In genomic region chr14:60637490-60638452, GRCh38 we compare ENCODE assay signal across 10 cellular contexts. TPM values are rescaled to one million over a fixed set of nuclear protein-coding genes. Genes with fewer than 3 reads are reported as not detected.
DNase-seq lines count a peak whose midpoint lies in the region; ATAC-seq, FAIRE-seq and TF ChIP-seq lines count a peak whose summit lies in the region.
"Had no signal": no experiment of that assay in that cellular context is flagged by ENCODE, and none has a peak within 500 bp of the region (broad histone marks: within the 10 kb centered on the region; RNA-seq: fewer than 3 reads in every experiment).

No MANE protein-coding gene starts in this region.

- no TSS peak for BruUV-seq in HepG2 (replicated peaks; lab: Mats Ljungman, UMichigan)

- H3K27ac ChIP-seq in HepG2 (ENCODE audit: extremely low read length, insufficient read depth, low read length) (no peak overlapping the region), tibial artery (peak overlapping the region; percentile 49 to 51), colonic mucosa (no peak overlapping the region), vagina (no peak overlapping the region)
- H3K27ac ChIP-seq: C4-2B had no signal

- FAIRE-seq in HepG2 (lab: Jason Lieb, UNC), result no peak

- no peak overlapping the region for H3K4me2 ChIP-seq in HepG2 (ENCODE audit: low read depth, low read length)

- H3K27ac Mint-ChIP-seq in central memory CD8-positive, alpha-beta T cell (ENCODE audit: low read depth), result no peak overlapping the region

- intact Hi-C loops in HepG2 (cut with micrococcal nuclease; ENCODE audit: unreplicated experiment) (no loop called here), tibial artery (cut with DNase I; ENCODE audit: low total_unique reads) (loop anchor here (10.0 kb wide), 1 partner anchor 557 kb away; no protein-coding TSS in a partner anchor), colonic mucosa (cut with DNase I) (no loop called here), vagina (cut with DNase I) (no loop called here)

- TF ChIP-seq EP300 in HepG2 (IDR thresholded peaks at IDR 0.05; ENCODE audit: low read depth in 2 of 2, low read length in 2 of 2) (no peak), HepG2 (CRISPR knock-in tag; IDR thresholded peaks at IDR 0.05; ENCODE audit: borderline replicate concordance) (no peak)

- POLR2A ChIA-PET in HepG2 (lab: Yijun Ruan, JAX), result no interaction called here

- H3K36me3 ChIP-seq in HepG2 (replicated peaks in 1 of 2; ENCODE audit: control insufficient read depth in 1 of 2, insufficient read depth in 2 of 2, low read length in 2 of 2), result no peaks in the 10 kb centered on the region
- peaks cover 0 to 4% (median 0%) of the 10 kb centered on the region in 3 donors for H3K36me3 ChIP-seq in tibial artery
- no peaks in the 10 kb centered on the region for H3K36me3 ChIP-seq in colonic mucosa
- H3K36me3 ChIP-seq in vagina, result no peaks in the 10 kb centered on the region

- ATAC-seq in activated T-cell treated with anti-CD3 and anti-CD28 coated beads, Interleukin-2, amount 50 U/mL, for 4 hours, result peak; percentile 35 to 38
- no peak for ATAC-seq in central memory CD8-positive, alpha-beta T cell (replicated peaks; ENCODE audit: extremely low read depth, poor library complexity, severe bottlenecking)
- ATAC-seq in HepG2, result no peak; the same call in 2 of the 3 replicates

- no peak overlapping the region for H2AFZ ChIP-seq in HepG2 (ENCODE audit: low read length)

- no peaks in the 10 kb centered on the region for H3K9me3 ChIP-seq in HepG2 (ENCODE audit: low read length)
- H3K9me3 ChIP-seq in tibial artery, result no peaks in the 10 kb centered on the region
- no peaks in the 10 kb centered on the region for H3K9me3 ChIP-seq in colonic mucosa
- no peaks in the 10 kb centered on the region for H3K9me3 ChIP-seq in vagina

- TF ChIP-seq POLR2A in HepG2 (IDR thresholded peaks at IDR 0.05; ENCODE audit: insufficient read depth in 1 of 2, low read depth in 2 of 2, low read length in 2 of 2) (no peak), vagina (IDR thresholded peaks at IDR 0.05) (no peak)

- TF ChIP-seq RAD21 in HepG2 (CRISPR knock-in tag; IDR thresholded peaks at IDR 0.05), result no peak

- TF ChIP-seq CTCF in HepG2 (CRISPR knock-in tag; IDR thresholded peaks at IDR 0.05) (no peak), tibial artery (IDR thresholded peaks at IDR 0.05) (no peak), colonic mucosa (IDR thresholded peaks at IDR 0.05) (no peak), vagina (IDR thresholded peaks at IDR 0.05) (no peak)

- H3K4me1 ChIP-seq in HepG2 (ENCODE audit: insufficient read depth, low read length), result no peaks in the 10 kb centered on the region
- H3K4me1 ChIP-seq in tibial artery, result peaks cover 0 to 33% (median 18%) of the 10 kb centered on the region in 4 donors
- no peaks in the 10 kb centered on the region for H3K4me1 ChIP-seq in colonic mucosa
- H3K4me1 ChIP-seq in vagina, result peaks cover 19% of the 10 kb centered on the region

- H3K4me3 Mint-ChIP-seq in activated T-cell treated with anti-CD3 and anti-CD28 coated beads, Interleukin-2, amount 50 U/mL, for 4 hours, result no peak overlapping the region
- peak overlapping the region; percentile 52 for H3K4me3 Mint-ChIP-seq in central memory CD8-positive, alpha-beta T cell

- no peaks in the 10 kb centered on the region for H3K79me2 ChIP-seq in HepG2 (ENCODE audit: insufficient read depth, low read length)

- CTCF ChIA-PET in HepG2 (lab: Yijun Ruan, JAX; ENCODE audit: low intra/inter-chr PET ratio, low total read pairs), result no interaction called here

- 94% methylated on average over 27 of the region's 55 CpGs for WGBS in HepG2 (ENCODE audit: low lambda C conversion rate)

- H3K27me3 ChIP-seq in HepG2 (ENCODE audit: control insufficient read depth in 1 of 2, insufficient read depth in 2 of 2, low read length in 2 of 2) (no peaks in the 10 kb centered on the region), tibial artery (peaks cover 0 to 10% of the 10 kb centered on the region in 2 donors), colonic mucosa (peaks cover 70% of the 10 kb centered on the region), vagina (no peaks in the 10 kb centered on the region)

- DNase-seq in activated T-cell treated with anti-CD3 and anti-CD28 coated beads, Interleukin-2, amount 50 U/mL, for 4 hours, result no peak
- DNase-seq in activated T-cell treated with anti-CD3 and anti-CD28 coated beads for 4 hours, result no peak
- no peak for DNase-seq in central memory CD8-positive, alpha-beta T cell (ENCODE audit: low spot score in 2 of 2)
- DNase-seq in HepG2 (ENCODE audit: low spot score), result no peak
- no peak for DNase-seq in tibial artery
- DNase-seq in colonic mucosa, result no peak
- no peak for DNase-seq in vagina (ENCODE audit: extremely low spot score in 2 of 2)
- no peak for DNase-seq in NK-92 (lab: John Stamatoyannopoulos, UW; ENCODE audit: unreplicated experiment)
- DNase-seq: NCI-H524 had no signal

- H3K4me1 Mint-ChIP-seq in activated T-cell treated with anti-CD3 and anti-CD28 coated beads, Interleukin-2, amount 50 U/mL, for 4 hours (ENCODE audit: low read depth), result peaks cover 14% of the 10 kb centered on the region
- H3K4me1 Mint-ChIP-seq in central memory CD8-positive, alpha-beta T cell, result peaks cover 4% of the 10 kb centered on the region

- H4K20me1 ChIP-seq in HepG2 (ENCODE audit: insufficient read depth, low read length), result no peaks in the 10 kb centered on the region

- H3K27me3 Mint-ChIP-seq in activated T-cell treated with anti-CD3 and anti-CD28 coated beads, Interleukin-2, amount 50 U/mL, for 4 hours (ENCODE audit: low read depth), result peaks cover 67% of the 10 kb centered on the region
- H3K27me3 Mint-ChIP-seq in central memory CD8-positive, alpha-beta T cell, result peaks cover 75% of the 10 kb centered on the region

- no peak overlapping the region for H3K9ac ChIP-seq in HepG2 (ENCODE audit: insufficient read depth, low read depth, low read length)
- H3K9ac ChIP-seq in colonic mucosa (ENCODE audit: low read depth in 2 of 2, low read length in 2 of 2), result no peak overlapping the region

- H3K4me3 ChIP-seq in HepG2 (replicated peaks in 1 of 3; ENCODE audit: insufficient read depth in 1 of 3, low read depth in 2 of 3, low read length in 3 of 3) (no peak overlapping the region), tibial artery (peak overlapping the region; percentile 30 to 42), colonic mucosa (no peak overlapping the region), vagina (peak overlapping the region in 1 of 2 donors; percentile 21)

- in situ Hi-C loops in HepG2 (cut with HindIII; ENCODE audit: extremely low pct_ligation_motif_present, low pct_unique_long_range_greater_than_20kb), result no loop called here

- no peaks in the 10 kb centered on the region for H3K9me3 Mint-ChIP-seq in activated T-cell treated with anti-CD3 and anti-CD28 coated beads, Interleukin-2, amount 50 U/mL, for 4 hours
- no peaks in the 10 kb centered on the region for H3K9me3 Mint-ChIP-seq in central memory CD8-positive, alpha-beta T cell

- no peaks in the 10 kb centered on the region for H3K36me3 Mint-ChIP-seq in activated T-cell treated with anti-CD3 and anti-CD28 coated beads, Interleukin-2, amount 50 U/mL, for 4 hours (ENCODE audit: insufficient read depth)
- H3K36me3 Mint-ChIP-seq in central memory CD8-positive, alpha-beta T cell (ENCODE audit: insufficient read depth), result no peaks in the 10 kb centered on the region

TF ChIP-seq in HepG2, 621 proteins besides CTCF, POLR2A, EP300 and RAD21:
- no peak for TF ChIP-seq ZNF382 (CRISPR knock-in tag; IDR thresholded peaks at IDR 0.05; ENCODE audit: borderline replicate concordance)
- peak; percentile 27 for TF ChIP-seq AGO2 (optimal IDR thresholded peaks at IDR 0.05; ENCODE audit: low read depth, low read length)

RNA-seq across cellular contexts. Expression of gene SIX1, which starts 11.5 kb away (rescaled TPM):
- not detected for total RNA-seq in activated T-cell treated with anti-CD3 and anti-CD28 coated beads, Interleukin-2, amount 50 U/mL, for 4 hours
- total RNA-seq in HepG2 (2016; rRNA removed; fragmentation: Illumina TruSeq; extraction: Trizol) (6.5 and 6.8 TPM in 2 replicates), colonic mucosa (not detected), vagina (3.7 TPM)
- 2.6 and 3.0 TPM in 2 replicates for total RNA-seq in HepG2 (2016; cell fraction: cytosol; rRNA removed; fragmentation: Illumina TruSeq; extraction: Trizol; ENCODE audit: low read depth)
- 5.9 and 6.3 TPM in 2 replicates for total RNA-seq in HepG2 (2016; cell fraction: insoluble cytoplasmic fraction; rRNA removed; fragmentation: Illumina TruSeq; extraction: Trizol)
- total RNA-seq in HepG2 (2016; cell fraction: membrane; rRNA removed; fragmentation: Illumina TruSeq; extraction: Trizol), result 6.9 and 7.5 TPM in 2 replicates
- 4.9 and 6.0 TPM in 2 replicates for total RNA-seq in HepG2 (2016; cell fraction: nucleus; rRNA removed; fragmentation: Illumina TruSeq; extraction: Trizol)
- 1.3 and 1.7 TPM in 2 replicates for polyA plus RNA-seq in HepG2 (2011; rRNA removed)
- 1.2 and 1.8 TPM in 2 replicates for polyA plus RNA-seq in HepG2 (2011; cell fraction: cytosol; rRNA removed)
- 2.7 and 3.5 TPM in 2 replicates for polyA plus RNA-seq in HepG2 (2011; cell fraction: nucleus; rRNA removed)
- polyA plus RNA-seq in HepG2 (2012), result 3.0 and 3.1 TPM in 2 replicates
- polyA plus RNA-seq in HepG2 (2016; cell fraction: cytosol; fragmentation: Illumina TruSeq; extraction: Trizol; ENCODE audit: low read depth), result 1.1 and 1.3 TPM in 2 replicates
- 6.3 and 7.8 TPM in 2 replicates for polyA plus RNA-seq in HepG2 (2016; cell fraction: insoluble cytoplasmic fraction; fragmentation: Illumina TruSeq; extraction: Trizol; ENCODE audit: low read depth)
- polyA plus RNA-seq in HepG2 (2016; cell fraction: membrane; fragmentation: Illumina TruSeq; extraction: Trizol; ENCODE audit: low read depth), result 2.3 and 2.7 TPM in 2 replicates
- polyA plus RNA-seq in HepG2 (2016; cell fraction: nucleus; fragmentation: Illumina TruSeq; extraction: Trizol; ENCODE audit: insufficient read depth, low read depth), result 6.4 and 7.6 TPM in 2 replicates
- 1.5 and 4.6 TPM in 2 replicates for polyA minus RNA-seq in HepG2 (2011; rRNA and poly(A)+ RNA removed; ENCODE audit: low replicate concordance)
- polyA minus RNA-seq in HepG2 (2011; cell fraction: cytosol; rRNA and poly(A)+ RNA removed), result 2.3 and 3.2 TPM in 2 replicates
- polyA minus RNA-seq in HepG2 (2011; cell fraction: nucleus; rRNA and poly(A)+ RNA removed), result 7.1 and 8.3 TPM in 2 replicates

Comparison
In these comparisons a context has a peak if more than half of its experiments do, and no peak if none do; other contexts are left out.
1. ATAC-seq: peak in activated T-cell treated with anti-CD3 and anti-CD28 coated beads, Interleukin-2, amount 50 U/mL, for 4 hours (2 of 2); none in central memory CD8-positive, alpha-beta T cell (single experiment) and HepG2 (single experiment).
2. H3K27ac ChIP-seq: peak in tibial artery (2 of 2); none in HepG2 (single experiment), colonic mucosa (single experiment) and vagina (single experiment).
3. H3K4me3 ChIP-seq: peak in tibial artery (2 of 2); none in HepG2 (0 of 3) and colonic mucosa (single experiment).